8 cellular contexts compared by ENCODE assay signal in the genomic region with DNA sequence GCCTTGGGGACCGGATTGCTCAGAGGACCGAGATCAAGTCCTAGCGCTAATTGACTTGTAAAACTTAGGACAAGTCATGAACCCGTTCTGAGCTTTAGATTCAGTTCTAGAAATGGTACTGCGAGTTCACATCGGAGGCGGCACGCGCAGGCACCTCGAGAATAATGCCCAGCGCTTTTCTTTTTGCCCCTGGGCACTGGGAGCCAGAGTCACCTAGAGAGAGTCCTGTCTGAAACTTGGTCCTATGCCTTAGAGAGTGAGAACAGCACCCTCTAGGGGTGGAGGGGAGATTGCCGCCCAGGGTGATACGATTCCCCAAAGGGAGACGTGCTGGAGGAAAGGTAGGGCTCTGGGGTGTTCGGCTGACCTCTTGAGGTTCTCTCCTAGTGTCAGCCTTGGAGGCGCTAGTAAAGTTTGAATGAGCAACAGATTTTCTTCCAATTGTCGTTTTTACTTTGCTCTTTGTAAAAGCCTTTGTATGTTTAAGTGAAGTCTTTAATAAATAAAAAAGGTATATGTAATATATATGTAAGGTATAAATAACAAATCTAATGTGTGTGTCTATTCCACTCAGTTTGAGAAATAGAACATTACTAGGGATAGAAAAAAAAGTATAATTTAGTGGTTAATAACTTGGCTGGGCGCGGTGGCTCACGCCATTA. TPM values are rescaled to one million over a fixed set of nuclear protein-coding genes. Genes with fewer than 3 reads are reported as not detected.
DNase-seq lines count a peak whose midpoint lies in the region; ATAC-seq and TF ChIP-seq lines count a peak whose summit lies in the region.

No MANE protein-coding gene starts in this region.

- ATAC-seq in GM19025 (IDR thresholded peaks at IDR 0.05; ENCODE audit: low read depth, unreplicated experiment) (peak; percentile 47), HG03342 (IDR thresholded peaks at IDR 0.05; ENCODE audit: unreplicated experiment) (peak; percentile 63), left colon (peak; percentile 73)

- intact Hi-C loops in left colon (cut with DNase I, micrococcal nuclease): no loop called here

- peak overlapping the region; percentile 96 for H3K27ac Mint-ChIP-seq in chondrocyte (ENCODE audit: unreplicated experiment)

- peak overlapping the region; percentile 100 for H3K4me3 ChIP-seq in AG10803 (ENCODE audit: low read length)

- TF ChIP-seq CTCF in AG10803 (conservative IDR thresholded peaks at IDR 0.05; ENCODE audit: low read length): peak; percentile 98
- peak; percentile 89 for TF ChIP-seq CTCF in chondrocyte (IDR thresholded peaks at IDR 0.05)

- H3K4me3 Mint-ChIP-seq in chondrocyte (ENCODE audit: unreplicated experiment): peak overlapping the region; percentile 82

- H3K9me3 Mint-ChIP-seq in chondrocyte (ENCODE audit: low read depth): no peaks in the 10 kb centered on the region

- peak; percentile 84 for DNase-seq in AG10803 (ENCODE audit: low read depth)
- peak; percentile 83 for DNase-seq in NCI-H226
- peak; percentile 84 for DNase-seq in activated CD4-positive, CD25-positive, alpha-beta regulatory T cell treated with anti-CD3 and anti-CD28 coated beads, Interleukin-2, amount 50 U/mL, for 16 hours (ENCODE audit: low read depth, low spot score)
- peak; percentile 88 for DNase-seq in chondrocyte (ENCODE audit: low spot score)
- DNase-seq in left colon: peak; percentile 86 to 94
- DNase-seq in stimulated activated CD4-positive, alpha-beta T cell treated with anti-CD3 and anti-CD28 coated beads, Interleukin-1b, Interleukin-23, amount 100 ng/mL, for 4 hours (ENCODE audit: low read depth in 2 of 2): peak; percentile 82 to 85

- H3K36me3 Mint-ChIP-seq in chondrocyte (ENCODE audit: low read depth): peaks cover 2% of the 10 kb centered on the region

- H3K27me3 Mint-ChIP-seq in chondrocyte (ENCODE audit: low read depth): no peaks in the 10 kb centered on the region

- peaks cover 6% of the 10 kb centered on the region for H3K4me1 Mint-ChIP-seq in chondrocyte (ENCODE audit: low read depth)

RNA-seq across cellular contexts. Expression of a gene that starts 0.8 kb away (rescaled TPM):
- total RNA-seq in chondrocyte (4.3 to 5.0 TPM (median 4.4 TPM) in 3 replicates), left colon (1 to 10 TPM; 3.5 to 5.3 TPM)

RNA-seq across cellular contexts. Expression of a gene that starts 1.5 kb away (rescaled TPM):
- total RNA-seq in chondrocyte (33.3 to 43.7 TPM (median 36.8 TPM) in 3 replicates), left colon (10 to 100 TPM; 25.0 to 40.3 TPM)

RNA-seq across cellular contexts. Expression of a gene that starts 11.1 kb away (rescaled TPM):
- 3.2 to 5.3 TPM (median 3.9 TPM) in 3 replicates for total RNA-seq in chondrocyte
- total RNA-seq in left colon: under 1 TPM in 1 of 2 donors, not detected in 1; 0.39 TPM

RNA-seq across cellular contexts. Expression of a gene that starts 20.9 kb away (rescaled TPM):
- total RNA-seq in chondrocyte (0.25 TPM in 1 of 3 replicates, not detected in the others), left colon (1 to 10 TPM; 2.2 to 3.3 TPM)

RNA-seq across cellular contexts. Expression of a gene that starts 25.5 kb away (rescaled TPM):
- not detected in 3 replicates for total RNA-seq in chondrocyte
- under 1 TPM; 0.20 to 0.24 TPM for total RNA-seq in left colon

Comparison
In these comparisons a context has a peak if more than half of its experiments do, and no peak if none do; other contexts are left out.
1. Peak in every context shown above with its lines: DNase-seq, ATAC-seq and H3K4me3 ChIP-seq.